Comparison of ENCODE assay signal across 11 cellular contexts in the genomic region with DNA sequence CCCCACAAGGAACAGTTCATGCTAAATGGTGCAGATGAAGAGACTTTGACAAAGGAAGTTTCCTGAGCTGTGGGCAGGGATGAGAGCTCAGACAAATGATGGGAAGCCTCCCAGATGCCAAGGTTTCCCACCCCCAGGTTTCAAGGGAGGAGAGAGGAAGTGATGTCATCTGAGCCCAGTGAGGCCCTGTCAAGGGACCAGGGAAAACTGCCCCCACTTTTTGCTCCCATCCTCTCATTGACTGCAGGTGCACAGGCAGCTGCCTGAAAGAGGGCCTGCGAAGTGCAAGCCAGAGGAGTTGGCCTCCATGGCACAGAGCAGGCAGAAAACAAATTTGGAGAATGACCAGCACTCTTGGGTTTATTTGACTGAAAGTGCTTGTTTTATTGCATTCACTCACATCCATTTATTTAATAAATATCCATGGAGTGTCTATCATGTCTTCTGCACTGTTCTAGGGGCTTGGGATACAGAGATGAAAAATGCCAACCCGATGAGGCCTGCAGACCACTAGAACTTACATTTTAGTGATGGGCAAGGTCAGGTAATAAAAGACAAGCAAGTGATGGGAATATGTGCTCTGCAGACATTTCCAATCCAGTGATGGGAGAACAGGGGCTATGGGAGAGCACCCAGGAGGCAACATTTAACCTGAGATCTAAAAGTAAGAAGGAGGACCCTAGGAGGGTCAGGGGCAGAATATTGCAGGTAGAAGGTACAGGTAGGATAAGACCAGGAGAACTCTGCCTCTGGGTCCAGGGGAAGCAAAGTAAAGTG.
"Had no signal": no experiment of that assay in that cellular context is flagged by ENCODE, and none has a peak within 500 bp of the region (broad histone marks: within the 10 kb centered on the region; RNA-seq: fewer than 3 reads in every experiment).

No MANE protein-coding gene starts in this region.

- DNase-seq: activated CD4-positive, alpha-beta T cell treated with anti-CD3 and anti-CD28 coated beads, Interleukin-2, amount 10 ng/mL, durations not matched to agents 7 days and 5 days; activated CD8-positive, alpha-beta memory T cell treated with anti-CD3 and anti-CD28 coated beads for 24 hours; activated gamma-delta T cell treated with Interleukin-2 at 50 U/mL for 16 hours; activated naive CD8-positive, alpha-beta T cell treated with anti-CD3 and anti-CD28 coated beads, Interleukin-2, amount 10 ng/mL, durations not matched to agents 7 days and 5 days; brain microvascular endothelial cell; effector memory CD8-positive, alpha-beta T cell; heart right ventricle; left cardiac atrium; lower lobe of right lung; psoas muscle; stomach had no signal
